20 cellular contexts compared by ENCODE assay signal in the genomic region with DNA sequence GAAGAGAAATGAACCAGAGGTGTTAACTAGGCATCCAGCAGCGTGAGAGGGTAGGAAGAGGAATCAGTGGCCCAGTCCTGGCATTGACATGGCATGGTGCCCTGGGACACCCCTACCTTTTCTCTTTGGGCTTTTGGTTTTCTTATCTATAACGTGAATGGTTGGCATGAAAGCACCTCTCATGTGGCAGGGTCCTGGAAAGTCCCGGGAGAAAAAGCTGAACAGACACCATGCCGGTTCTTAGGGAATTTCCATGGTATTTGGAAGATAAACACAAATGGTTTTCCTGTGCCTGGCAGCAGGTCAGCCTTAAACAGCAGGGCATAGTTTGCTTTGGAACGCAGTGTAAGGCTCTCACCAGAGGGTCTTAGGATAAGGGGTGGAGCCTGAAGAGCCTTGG. TPM values are rescaled to one million over a fixed set of nuclear protein-coding genes. Genes with fewer than 3 reads are reported as not detected.
A peak's percentile ranks its signal among the peaks of the same experiment; 100 is the strongest.
DNase-seq lines count a peak whose midpoint lies in the region; ATAC-seq, FAIRE-seq and TF ChIP-seq lines count a peak whose summit lies in the region.
"Had no signal": no experiment of that assay in that cellular context is flagged by ENCODE, and none has a peak within 500 bp of the region (broad histone marks: within the 10 kb centered on the region; RNA-seq: fewer than 3 reads in every experiment).

No MANE protein-coding gene starts in this region.

- no peaks in the 10 kb centered on the region for H4K20me1 ChIP-seq in mammary epithelial cell (ENCODE audit: insufficient read depth, low read length)
- H4K20me1 ChIP-seq: BLaER1 treated with 17β-estradiol and CSF1 and Interleukin-3, amounts not matched to agents 10 nM and 100 nM had no signal

- CTCF ChIA-PET in mammary epithelial cell (lab: Charles Lee; ENCODE audit: low non-redundant PET): no interaction called here

- dilution Hi-C loops in mammary epithelial cell (cut with HindIII; ENCODE audit: low sequenced_read_pairs): no loop called here

- no peaks in the 10 kb centered on the region for H3K9me3 ChIP-seq in mammary epithelial cell (replicated peaks; ENCODE audit: insufficient read depth, low read length)
- H3K9me3 ChIP-seq in breast epithelium: no peaks in the 10 kb centered on the region
- no peaks in the 10 kb centered on the region for H3K9me3 ChIP-seq in pancreas
- H3K9me3 ChIP-seq: ascending aorta; BLaER1 treated with 17β-estradiol and CSF1 and Interleukin-3, amounts not matched to agents 10 nM and 100 nM; suprapubic skin had no signal

- in situ Hi-C loops in mammary epithelial cell (cut with MboI; ENCODE audit: low sequenced_read_pairs in 2 of 2): no loop called here
- in situ Hi-C loops in astrocyte of the spinal cord (cut with HindIII; ENCODE audit: low sequenced_read_pairs): no loop called here
- in situ Hi-C loops in KBM-7 (cut with MboI; ENCODE audit: low pct_unique_long_range_greater_than_20kb, low sequenced_read_pairs): no loop called here

- TF ChIP-seq CTCF in mammary epithelial cell (conservative IDR thresholded peaks at IDR 0.05 in 1 of 2, IDR thresholded peaks at IDR 0.05 in 1 of 2; ENCODE audit: extremely low read depth in 1 of 2, insufficient read depth in 1 of 2, low read depth in 1 of 2, low read length in 2 of 2) (no peak), breast epithelium (IDR thresholded peaks at IDR 0.05) (no peak), astrocyte of the spinal cord (IDR thresholded peaks at IDR 0.05; ENCODE audit: low read depth, low read length) (no peak), fibroblast of villous mesenchyme (IDR thresholded peaks at IDR 0.05; ENCODE audit: insufficient read depth, low read depth, low read length) (no peak), pancreas (IDR thresholded peaks at IDR 0.05) (no peak)

- 14% methylated on average over 4 of the region's 5 CpGs for WGBS in mammary epithelial cell (ENCODE audit: low coverage, missing lambda C conversion rate)
- 15 to 18% methylated on average over 5 of the region's 5 CpGs for WGBS in pancreas, 2 donors

- no peak overlapping the region for H2AFZ ChIP-seq in mammary epithelial cell (ENCODE audit: low read depth, low read length)

- FAIRE-seq in pancreas (lab: Jason Lieb, UNC): no peak

- TF ChIP-seq POLR2A in breast epithelium (IDR thresholded peaks at IDR 0.05): no peak

- ATAC-seq in pancreas: peak in 3 of 4 donors; percentile 75 to 83 (median 79)
- ATAC-seq: natural killer cell treated with Interleukin-12 subunit alpha and Interleukin-12 subunit beta and Interleukin-15 and Interleukin-18, amount 100 ng/mL, for 72 hours; stimulated activated effector memory CD8-positive, alpha-beta T cell treated with anti-CD3 and anti-CD28 coated beads, Interleukin-12 subunit alpha, Interleukin-12 subunit beta, amount 100 ng/mL, for 72 hours had no signal

- intact Hi-C loops in mammary epithelial cell (cut with micrococcal nuclease): loop anchor here (1.0 kb wide), 1 partner anchor 93 kb away; no protein-coding TSS in a partner anchor
- intact Hi-C loops in breast epithelium (cut with DNase I; ENCODE audit: low total_unique reads): no loop called here
- intact Hi-C loops in pancreas (cut with DNase I): no loop called here

- no TSS peak for BruUV-seq in mammary epithelial cell (replicated peaks; lab: Mats Ljungman, UMichigan)

- H3K4me2 ChIP-seq in mammary epithelial cell (ENCODE audit: insufficient read depth, low read depth, low read length): no peak overlapping the region
- H3K4me2 ChIP-seq: BLaER1 treated with 17β-estradiol and CSF1 and Interleukin-3, amounts not matched to agents 10 nM and 100 nM had no signal

- H3K27me3 ChIP-seq in mammary epithelial cell (ENCODE audit: insufficient read depth, low read length) (no peaks in the 10 kb centered on the region), breast epithelium (no peaks in the 10 kb centered on the region), pancreas (no peaks in the 10 kb centered on the region)
- H3K27me3 ChIP-seq: ascending aorta; BLaER1 treated with 17β-estradiol and CSF1 and Interleukin-3, amounts not matched to agents 10 nM and 100 nM had no signal

- peak; percentile 18 for DNase-seq in mammary epithelial cell
- DNase-seq in breast epithelium (ENCODE audit: low spot score in 2 of 2): no peak
- peak; percentile 43 for DNase-seq in astrocyte of the spinal cord (ENCODE audit: low read depth, low spot score)
- peak; percentile 7 for DNase-seq in fibroblast of villous mesenchyme (ENCODE audit: low read depth)
- peak in 2 of 6 donors; percentile 23 to 48 for DNase-seq in pancreas
- DNase-seq in KBM-7: no peak
- DNase-seq in DMS 273 (lab: John Stamatoyannopoulos, UW; ENCODE audit: unreplicated experiment): no peak
- DNase-seq in NCI-H82 (lab: John Stamatoyannopoulos, UW): no peak
- DNase-seq: activated naive CD4-positive, alpha-beta T cell; activated T-cell treated with anti-CD3 and anti-CD28 coated beads, Interleukin-2, amount 50 U/mL, for 24 hours; GOT3; immature natural killer cell; NCI-H187; NCI-H2227 treated with DMSO at 0.1 percent for 48 hours had no signal

- H3K4me1 ChIP-seq in mammary epithelial cell (ENCODE audit: insufficient read depth, low read length): peaks cover 6% of the 10 kb centered on the region
- H3K4me1 ChIP-seq in breast epithelium: no peaks in the 10 kb centered on the region
- H3K4me1 ChIP-seq in pancreas: no peaks in the 10 kb centered on the region
- H3K4me1 ChIP-seq: suprapubic skin had no signal

- H3K4me3 ChIP-seq in mammary epithelial cell (replicated peaks in 1 of 3; ENCODE audit: insufficient read depth in 1 of 3, low read depth in 2 of 3, low read length in 3 of 3): no peak overlapping the region
- H3K4me3 ChIP-seq in breast epithelium: no peak overlapping the region
- no peak overlapping the region for H3K4me3 ChIP-seq in astrocyte of the spinal cord (ENCODE audit: low read depth, low read length)
- H3K4me3 ChIP-seq in fibroblast of villous mesenchyme (ENCODE audit: low read depth, low read length): no peak overlapping the region
- no peak overlapping the region for H3K4me3 ChIP-seq in pancreas
- H3K4me3 ChIP-seq: ascending aorta; BLaER1 treated with 17β-estradiol and CSF1 and Interleukin-3, amounts not matched to agents 10 nM and 100 nM; coronary artery; suprapubic skin had no signal

- H3K27ac ChIP-seq in mammary epithelial cell (ENCODE audit: insufficient read depth, low read depth, low read length) (no peak overlapping the region), breast epithelium (no peak overlapping the region), pancreas (peak overlapping the region in 2 of 4 donors; percentile 51 to 68)
- H3K27ac ChIP-seq: ascending aorta; BLaER1 treated with 17β-estradiol and CSF1 and Interleukin-3, amounts not matched to agents 10 nM and 100 nM; coronary artery; suprapubic skin had no signal

- no peak overlapping the region for H3K9ac ChIP-seq in mammary epithelial cell (ENCODE audit: insufficient read depth, low read length)
- H3K9ac ChIP-seq: BLaER1 treated with 17β-estradiol and CSF1 and Interleukin-3, amounts not matched to agents 10 nM and 100 nM had no signal

- no peaks in the 10 kb centered on the region for H3K79me2 ChIP-seq in mammary epithelial cell (ENCODE audit: insufficient read depth, low read length)

- H3K36me3 ChIP-seq in mammary epithelial cell (ENCODE audit: insufficient read depth, low read length) (no peaks in the 10 kb centered on the region), breast epithelium (no peaks in the 10 kb centered on the region), pancreas (no peaks in the 10 kb centered on the region)
- H3K36me3 ChIP-seq: ascending aorta; BLaER1 treated with 17β-estradiol and CSF1 and Interleukin-3, amounts not matched to agents 10 nM and 100 nM; suprapubic skin had no signal

RNA-seq across cellular contexts. Expression of gene ARNT2, which starts 15.4 kb away (rescaled TPM):
- total RNA-seq in mammary epithelial cell (1 to 10 TPM in 1 of 2 donors, under 1 TPM in 1; 0.42 to 2.3 TPM), breast epithelium (1 to 10 TPM; 5.9 to 8.5 (median 7.0) TPM), fibroblast of villous mesenchyme (20.0 and 20.7 TPM in 2 replicates), pancreas (10 to 100 TPM in 1 of 6 donors, 1 to 10 TPM in 5; 2.1 to 18.1 (median 5.4) TPM)
- polyA plus RNA-seq in mammary epithelial cell (0.34 TPM), pancreas (1 to 10 TPM; 3.5 to 9.5 TPM)
- polyA minus RNA-seq in mammary epithelial cell: not detected
- total RNA-seq: natural killer cell treated with Interleukin-12 subunit alpha and Interleukin-12 subunit beta and Interleukin-15 and Interleukin-18, amount 100 ng/mL, for 72 hours had no signal
- polyA plus RNA-seq: immature natural killer cell had no signal

Comparison
In these comparisons a context has a peak if more than half of its experiments do, and no peak if none do; other contexts are left out.
1. DNase-seq: peak in mammary epithelial cell (single experiment), astrocyte of the spinal cord (single experiment) and fibroblast of villous mesenchyme (single experiment); none in breast epithelium (0 of 2), KBM-7 (single experiment), DMS 273 (single experiment) and NCI-H82 (single experiment).